Comparison of ENCODE assay signal across 19 cellular contexts in the genomic region with DNA sequence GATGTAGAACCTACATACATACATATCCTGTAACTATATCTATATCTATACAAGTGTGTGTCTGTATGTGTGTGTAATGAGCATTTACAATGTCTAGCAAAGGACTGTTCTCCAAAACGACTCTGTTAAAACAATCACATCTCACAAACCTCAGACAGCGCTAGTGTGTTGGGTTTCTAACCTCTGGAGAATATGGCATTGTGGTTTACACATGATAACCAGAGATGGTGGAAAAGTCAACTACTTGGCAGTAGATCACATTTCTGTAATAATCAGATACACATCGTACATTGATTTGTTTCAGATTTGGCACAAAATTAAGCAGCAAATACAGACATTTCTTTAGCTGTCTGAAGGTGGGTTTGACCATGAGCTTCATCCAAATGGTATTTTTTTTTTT.
"Had no signal": no experiment of that assay in that cellular context is flagged by ENCODE, and none has a peak within 500 bp of the region (broad histone marks: within the 10 kb centered on the region; RNA-seq: fewer than 3 reads in every experiment).

No MANE protein-coding gene starts in this region.

- DNase-seq: dermis blood vessel endothelial cell; effector memory CD4-positive, alpha-beta T cell; foreskin fibroblast; gastrocnemius medialis; head of caudate nucleus; left ventricle myocardium superior; lower lobe of right lung; natural killer cell; occipital lobe; ovary; posterior cingulate gyrus; psoas muscle; right cardiac atrium; sigmoid colon; stimulated activated CD4-positive, alpha-beta T cell treated with anti-CD3 and anti-CD28 coated beads, Interleukin-2, amount 100 ng/mL, for 24 hours; stimulated activated CD4-positive, alpha-beta T cell treated with anti-CD3 and anti-CD28 coated beads, Interleukin-4, amount 100 ng/mL, for 24 hours; stimulated activated naive CD4-positive, alpha-beta T cell treated with Interleukin-2 at 50 U/mL for 16 hours; transverse colon had no signal

- ATAC-seq: gastrocnemius medialis; left ventricle myocardium superior; lower lobe of right lung; natural killer cell; psoas muscle; right cardiac atrium; stimulated activated effector memory CD8-positive, alpha-beta T cell treated with anti-CD3 and anti-CD28 coated beads, Interleukin-12 subunit alpha, Interleukin-12 subunit beta, amount 100 ng/mL, for 72 hours had no signal
